In the genomic region with DNA sequence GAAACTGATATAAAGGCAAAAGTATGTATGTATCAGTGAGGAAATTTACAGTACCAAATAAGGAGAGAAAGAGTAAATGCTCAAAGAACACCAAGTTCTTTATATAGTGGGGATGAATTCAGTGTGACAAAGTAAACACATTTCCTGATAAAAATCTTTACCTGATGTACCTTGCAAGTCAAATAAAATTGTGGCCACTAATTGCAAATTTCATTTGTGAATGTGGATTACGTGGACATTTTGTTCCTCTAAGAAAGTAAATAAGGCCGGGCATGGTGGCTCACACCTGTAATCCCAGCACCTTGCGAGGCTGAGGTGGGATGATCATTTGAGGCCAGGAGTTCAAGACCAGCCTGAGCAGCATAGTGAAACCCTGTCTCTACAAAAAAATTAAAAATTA, we compare ENCODE assay signal across 13 cellular contexts. TPM values are rescaled to one million over a fixed set of nuclear protein-coding genes. Genes with fewer than 3 reads are reported as not detected.
DNase-seq lines count a peak whose midpoint lies in the region; ATAC-seq and TF ChIP-seq lines count a peak whose summit lies in the region.
"Had no signal": no experiment of that assay in that cellular context is flagged by ENCODE, and none has a peak within 500 bp of the region (broad histone marks: within the 10 kb centered on the region; RNA-seq: fewer than 3 reads in every experiment).

No MANE protein-coding gene starts in this region.

- DNase-seq in Karpas-422, result no peak
- peak; percentile 34 for DNase-seq in prostate gland (ENCODE audit: low spot score)
- DNase-seq in NCI-H2196 treated with DMSO at 0.1 percent for 48 hours (lab: John Stamatoyannopoulos, UW; ENCODE audit: unreplicated experiment), result no peak
- no peak for DNase-seq in D341Med (ENCODE audit: low spot score)
- no peak for DNase-seq in SW480 (ENCODE audit: low spot score)
- DNase-seq: DMS 273 treated with DMSO at 0.1 percent for 48 hours, EL, H7 had no signal

- no peaks in the 10 kb centered on the region for H4K20me1 ChIP-seq in Karpas-422 (ENCODE audit: insufficient read depth, low read depth, low read length)

- peaks cover 24% of the 10 kb centered on the region for H3K4me1 ChIP-seq in Karpas-422 (ENCODE audit: low read length)
- H3K4me1 ChIP-seq in prostate gland (replicated peaks), result no peaks in the 10 kb centered on the region
- H3K4me1 ChIP-seq: A549 had no signal

- H3K27me3 ChIP-seq in Karpas-422 (ENCODE audit: low read length) (no peaks in the 10 kb centered on the region), prostate gland (replicated peaks; ENCODE audit: insufficient read depth) (no peaks in the 10 kb centered on the region)

- WGBS in prostate gland, result 57% methylated on average over 3 of the region's 3 CpGs

- no peak overlapping the region for H3K4me2 ChIP-seq in Karpas-422 (ENCODE audit: low read depth, low read length, poor library complexity, severe bottlenecking)
- H3K4me2 ChIP-seq: A549, GM23338 had no signal

- H3K4me3 ChIP-seq in Karpas-422 (ENCODE audit: low read length), result no peak overlapping the region
- H3K4me3 ChIP-seq in prostate gland, result no peak overlapping the region
- H3K4me3 ChIP-seq: A549, GM23338 had no signal

- TF ChIP-seq CTCF in C4-2B (conservative IDR thresholded peaks at IDR 0.05) (no peak), VCaP (conservative IDR thresholded peaks at IDR 0.05) (no peak), prostate gland (IDR thresholded peaks at IDR 0.05) (no peak)

- intact Hi-C loops in prostate gland (cut with DNase I), result no loop called here

- H3K79me2 ChIP-seq in Karpas-422 (ENCODE audit: low read length), result no peaks in the 10 kb centered on the region

- no peak overlapping the region for H3K9ac ChIP-seq in Karpas-422 (ENCODE audit: low read length)

- H3K27ac ChIP-seq in C4-2B, result peak overlapping the region; percentile 85
- peak overlapping the region; percentile 77 for H3K27ac ChIP-seq in Karpas-422 (ENCODE audit: low read length)
- H3K27ac ChIP-seq in VCaP, result peak overlapping the region; percentile 69
- H3K27ac ChIP-seq in prostate gland, result peak overlapping the region; percentile 32 to 63
- H3K27ac ChIP-seq: A549 had no signal

- peaks cover 14% of the 10 kb centered on the region; the same call in 1 of the 2 replicates for H3K36me3 ChIP-seq in Karpas-422 (ENCODE audit: insufficient read depth, low read length)
- peaks cover 0 to 12% of the 10 kb centered on the region in 2 donors for H3K36me3 ChIP-seq in prostate gland

- no peaks in the 10 kb centered on the region for H3K9me3 ChIP-seq in Karpas-422 (ENCODE audit: low read length)
- no peaks in the 10 kb centered on the region for H3K9me3 ChIP-seq in prostate gland
- H3K9me3 ChIP-seq: A549 had no signal

- no peaks in the 10 kb centered on the region for H3K9me2 ChIP-seq in Karpas-422 (replicated peaks; ENCODE audit: insufficient read depth, low read length)

- TF ChIP-seq POLR2A in prostate gland (IDR thresholded peaks at IDR 0.05), result no peak

- ATAC-seq in GM19395 (IDR thresholded peaks at IDR 0.05; ENCODE audit: unreplicated experiment), result no peak
- ATAC-seq: A549, GM23338 had no signal

- no peak overlapping the region for H2AFZ ChIP-seq in Karpas-422 (ENCODE audit: low read length)
- H2AFZ ChIP-seq: GM23338 had no signal

RNA-seq across cellular contexts. Expression of a gene that starts 25.7 kb away (rescaled TPM):
- 21.9 and 48.9 TPM in 2 replicates for total RNA-seq in Karpas-422 (2014; rRNA removed; shearing (Covaris generic); ENCODE audit: low replicate concordance)
- 10 to 100 TPM; 14.5 to 37.5 TPM for total RNA-seq in prostate gland
